In the genomic region with DNA sequence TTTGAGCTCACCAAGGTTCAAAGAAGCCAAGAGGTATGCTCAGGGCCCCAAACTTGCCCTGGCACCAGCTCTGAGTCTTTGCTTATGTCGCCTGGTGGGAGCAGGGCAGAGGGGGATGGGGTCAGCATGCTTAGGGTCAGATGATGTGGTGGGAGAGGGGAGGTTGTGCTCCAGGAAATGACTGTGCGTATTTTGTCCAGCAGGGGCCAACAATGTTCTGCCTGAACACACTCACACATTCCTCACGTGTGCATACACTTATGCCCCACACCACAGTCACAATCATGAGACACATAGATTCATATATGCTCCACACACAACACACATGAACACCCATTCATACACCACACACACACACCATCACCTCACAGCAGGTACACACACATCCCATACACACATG, we compare ENCODE assay signal across 23 cellular contexts. TPM values are rescaled to one million over a fixed set of nuclear protein-coding genes. Genes with fewer than 3 reads are reported as not detected.
DNase-seq lines count a peak whose midpoint lies in the region; ATAC-seq and TF ChIP-seq lines count a peak whose summit lies in the region.
"Had no signal": no experiment of that assay in that cellular context is flagged by ENCODE, and none has a peak within 500 bp of the region (broad histone marks: within the 10 kb centered on the region; RNA-seq: fewer than 3 reads in every experiment).

No MANE protein-coding gene starts in this region.

- ATAC-seq in natural killer cell treated with Interleukin-12 subunit alpha and Interleukin-12 subunit beta and Interleukin-15 and Interleukin-18, amount 100 ng/mL, for 72 hours: no peak
- no peak for ATAC-seq in natural killer cell
- ATAC-seq in HG03108 (IDR thresholded peaks at IDR 0.05; ENCODE audit: unreplicated experiment): no peak
- no peak for ATAC-seq in HG02870 (IDR thresholded peaks at IDR 0.05; ENCODE audit: unreplicated experiment)
- ATAC-seq in activated T-cell treated with anti-CD3 and anti-CD28 coated beads, Interleukin-2, amount 50 U/mL, for 4 hours: no peak
- ATAC-seq: left lobe of liver had no signal

- H3K9ac ChIP-seq in OCI-LY1 (ENCODE audit: low read length) (no peak overlapping the region), endodermal cell (ENCODE audit: extremely low read depth, low read length, poor library complexity, severe bottlenecking) (no peak overlapping the region)

- H3K27ac Mint-ChIP-seq in natural killer cell treated with Interleukin-12 subunit alpha and Interleukin-12 subunit beta and Interleukin-15 and Interleukin-18, amount 100 ng/mL, for 72 hours: no peak overlapping the region
- H3K27ac Mint-ChIP-seq in natural killer cell: no peak overlapping the region
- H3K27ac Mint-ChIP-seq in endodermal cell: no peak overlapping the region
- no peak overlapping the region for H3K27ac Mint-ChIP-seq in endothelial cell (ENCODE audit: unreplicated experiment)
- H3K27ac Mint-ChIP-seq: activated naive CD4-positive, alpha-beta T cell treated with anti-CD3 and anti-CD28 coated beads for 36 hours had no signal

- H3K9me2 ChIP-seq in OCI-LY1 (ENCODE audit: low read depth, low read length): no peaks in the 10 kb centered on the region

- H3K4me1 Mint-ChIP-seq in natural killer cell treated with Interleukin-12 subunit alpha and Interleukin-12 subunit beta and Interleukin-15 and Interleukin-18, amount 100 ng/mL, for 72 hours (ENCODE audit: low read depth in 2 of 2): no peaks in the 10 kb centered on the region
- H3K4me1 Mint-ChIP-seq in natural killer cell: no peaks in the 10 kb centered on the region
- H3K4me1 Mint-ChIP-seq in endodermal cell: peaks cover 2% of the 10 kb centered on the region
- peaks cover 7% of the 10 kb centered on the region for H3K4me1 Mint-ChIP-seq in endothelial cell (ENCODE audit: unreplicated experiment)
- H3K4me1 Mint-ChIP-seq in activated T-cell treated with anti-CD3 and anti-CD28 coated beads, Interleukin-2, amount 50 U/mL, for 4 hours (ENCODE audit: low read depth): peaks cover 1% of the 10 kb centered on the region

- H3K4me3 ChIP-seq in OCI-LY1 (ENCODE audit: low read depth, low read length, poor library complexity, severe bottlenecking): no peak overlapping the region
- no peak overlapping the region for H3K4me3 ChIP-seq in endodermal cell (ENCODE audit: low read length)
- H3K4me3 ChIP-seq: colonic mucosa, upper lobe of left lung had no signal

- no peak overlapping the region for H3K4me2 ChIP-seq in OCI-LY1 (ENCODE audit: low read length)

- no peaks in the 10 kb centered on the region for H3K79me2 ChIP-seq in OCI-LY1 (ENCODE audit: insufficient read depth, low read length)

- 82% methylated on average over 3 of the region's 3 CpGs; no CpG with 5 or more reads in 1 of the 2 experiments for WGBS in endodermal cell (ENCODE audit: insufficient coverage in 1 of 2, insufficient read length in 1 of 2), 2 experiments

- H3K27ac ChIP-seq in OCI-LY1 (ENCODE audit: low read depth, low read length, poor library complexity, severe bottlenecking): no peak overlapping the region
- H3K27ac ChIP-seq in endodermal cell (ENCODE audit: low read depth, low read length): no peak overlapping the region
- H3K27ac ChIP-seq: colonic mucosa, epithelial cell of prostate, neutrophil, upper lobe of left lung had no signal

- no peaks in the 10 kb centered on the region for H3K9me3 Mint-ChIP-seq in natural killer cell treated with Interleukin-12 subunit alpha and Interleukin-12 subunit beta and Interleukin-15 and Interleukin-18, amount 100 ng/mL, for 72 hours
- no peaks in the 10 kb centered on the region for H3K9me3 Mint-ChIP-seq in natural killer cell
- H3K9me3 Mint-ChIP-seq in endodermal cell: no peaks in the 10 kb centered on the region
- no peaks in the 10 kb centered on the region for H3K9me3 Mint-ChIP-seq in endothelial cell (ENCODE audit: unreplicated experiment)
- H3K9me3 Mint-ChIP-seq in activated T-cell treated with anti-CD3 and anti-CD28 coated beads, Interleukin-2, amount 50 U/mL, for 4 hours: no peaks in the 10 kb centered on the region
- H3K9me3 Mint-ChIP-seq: activated naive CD4-positive, alpha-beta T cell treated with anti-CD3 and anti-CD28 coated beads for 36 hours had no signal

- no peaks in the 10 kb centered on the region for H3K36me3 Mint-ChIP-seq in natural killer cell treated with Interleukin-12 subunit alpha and Interleukin-12 subunit beta and Interleukin-15 and Interleukin-18, amount 100 ng/mL, for 72 hours
- H3K36me3 Mint-ChIP-seq in natural killer cell (no peaks in the 10 kb centered on the region), endodermal cell (ENCODE audit: low read depth) (no peaks in the 10 kb centered on the region), endothelial cell (ENCODE audit: low read depth, unreplicated experiment) (peaks cover 6% of the 10 kb centered on the region)
- no peaks in the 10 kb centered on the region for H3K36me3 Mint-ChIP-seq in activated T-cell treated with anti-CD3 and anti-CD28 coated beads, Interleukin-2, amount 50 U/mL, for 4 hours (ENCODE audit: insufficient read depth)

- H3F3A ChIP-seq in OCI-LY1 (ENCODE audit: insufficient read depth, low read length): no peaks in the 10 kb centered on the region

- no peak overlapping the region for H3K4me3 Mint-ChIP-seq in natural killer cell treated with Interleukin-12 subunit alpha and Interleukin-12 subunit beta and Interleukin-15 and Interleukin-18, amount 100 ng/mL, for 72 hours
- H3K4me3 Mint-ChIP-seq in natural killer cell (no peak overlapping the region), endodermal cell (no peak overlapping the region), endothelial cell (ENCODE audit: unreplicated experiment) (no peak overlapping the region)
- no peak overlapping the region for H3K4me3 Mint-ChIP-seq in activated T-cell treated with anti-CD3 and anti-CD28 coated beads, Interleukin-2, amount 50 U/mL, for 4 hours
- H3K4me3 Mint-ChIP-seq: activated naive CD4-positive, alpha-beta T cell treated with anti-CD3 and anti-CD28 coated beads for 36 hours had no signal

- TF ChIP-seq CTCF in natural killer cell (IDR thresholded peaks at IDR 0.05): no peak
- TF ChIP-seq CTCF in OCI-LY1 (IDR thresholded peaks at IDR 0.05; ENCODE audit: low read length): peak; percentile 34; the same call in 1 of the 2 replicates
- no peak for TF ChIP-seq CTCF in endodermal cell (conservative IDR thresholded peaks at IDR 0.05)
- no peak for TF ChIP-seq CTCF in endothelial cell (IDR thresholded peaks at IDR 0.05; ENCODE audit: unreplicated experiment)

- H3K9me3 ChIP-seq in OCI-LY1 (ENCODE audit: low read length) (no peaks in the 10 kb centered on the region), endodermal cell (ENCODE audit: control insufficient read depth, low read length) (no peaks in the 10 kb centered on the region)
- H3K9me3 ChIP-seq: colonic mucosa, neutrophil, upper lobe of left lung had no signal

- H4K20me1 ChIP-seq in OCI-LY1 (ENCODE audit: insufficient read depth, low read length): no peaks in the 10 kb centered on the region

- H3K27me3 ChIP-seq in OCI-LY1 (ENCODE audit: insufficient read depth, low read length) (peaks cover 9% of the 10 kb centered on the region; the same call in 1 of the 2 replicates), endodermal cell (ENCODE audit: control insufficient read depth, insufficient read depth, low read length, poor library complexity, severe bottlenecking) (peaks cover 22% of the 10 kb centered on the region)

- DNase-seq in natural killer cell treated with Interleukin-12 subunit alpha and Interleukin-12 subunit beta and Interleukin-15 and Interleukin-18, amount 100 ng/mL, for 72 hours (ENCODE audit: low spot score): peak; percentile 20
- DNase-seq in natural killer cell: no peak
- DNase-seq in endodermal cell: peak; percentile 33
- no peak for DNase-seq in endothelial cell (ENCODE audit: low spot score)
- DNase-seq in activated T-cell treated with anti-CD3 and anti-CD28 coated beads, Interleukin-2, amount 50 U/mL, for 4 hours: no peak
- DNase-seq: activated CD4-positive, alpha-beta T cell treated with anti-CD3 and anti-CD28 coated beads, Interleukin-2, amount 50 U/mL, for 1 hour; activated naive CD4-positive, alpha-beta T cell treated with anti-CD3 and anti-CD28 coated beads for 36 hours; colonic mucosa; DMS79 treated with DMSO at 0.1 percent for 48 hours; foreskin melanocyte; NCI-H1417 treated with DMSO at 0.1 percent for 48 hours; NCI-H2171; NCI-H748 treated with DMSO at 0.1 percent for 48 hours; retina; T1000; upper lobe of left lung had no signal

- H3K36me3 ChIP-seq in OCI-LY1 (ENCODE audit: insufficient read depth, low read length): no peaks in the 10 kb centered on the region
- H3K36me3 ChIP-seq in endodermal cell (ENCODE audit: control insufficient read depth, insufficient read depth, low read length): no peaks in the 10 kb centered on the region
- H3K36me3 ChIP-seq: colonic mucosa, neutrophil, upper lobe of left lung had no signal

- H3K4me1 ChIP-seq in OCI-LY1 (ENCODE audit: insufficient read depth, low read length, severe bottlenecking) (no peaks in the 10 kb centered on the region), endodermal cell (ENCODE audit: control insufficient read depth, insufficient read depth, low read length) (no peaks in the 10 kb centered on the region)
- H3K4me1 ChIP-seq: colonic mucosa had no signal

- intact Hi-C loops in natural killer cell (cut with micrococcal nuclease): no loop called here

- peaks cover 12 to 18% of the 10 kb centered on the region in 2 donors for H3K27me3 Mint-ChIP-seq in natural killer cell treated with Interleukin-12 subunit alpha and Interleukin-12 subunit beta and Interleukin-15 and Interleukin-18, amount 100 ng/mL, for 72 hours
- H3K27me3 Mint-ChIP-seq in natural killer cell (ENCODE audit: low read depth in 2 of 2): peaks cover 16 to 33% of the 10 kb centered on the region in 2 donors
- peaks cover 22% of the 10 kb centered on the region for H3K27me3 Mint-ChIP-seq in endodermal cell (ENCODE audit: insufficient read depth)
- H3K27me3 Mint-ChIP-seq in endothelial cell (ENCODE audit: unreplicated experiment): peaks cover 14% of the 10 kb centered on the region
- peaks cover 26% of the 10 kb centered on the region for H3K27me3 Mint-ChIP-seq in activated T-cell treated with anti-CD3 and anti-CD28 coated beads, Interleukin-2, amount 50 U/mL, for 4 hours (ENCODE audit: low read depth)

- no peak overlapping the region for H2AFZ ChIP-seq in OCI-LY1 (ENCODE audit: low read length)

RNA-seq across cellular contexts. Expression of gene RAMP3, which starts 4.4 kb away (rescaled TPM):
- total RNA-seq in natural killer cell treated with Interleukin-12 subunit alpha and Interleukin-12 subunit beta and Interleukin-15 and Interleukin-18, amount 100 ng/mL, for 72 hours: not detected
- total RNA-seq in natural killer cell (not detected), endodermal cell (not detected), endothelial cell (ENCODE audit: unreplicated experiment) (0.62 TPM)
- not detected for polyA plus RNA-seq in endodermal cell (2013, experiment 1 of 2)
- polyA plus RNA-seq in endodermal cell (2013, experiment 2 of 2): not detected
- not detected for total RNA-seq in activated T-cell treated with anti-CD3 and anti-CD28 coated beads, Interleukin-2, amount 50 U/mL, for 4 hours
- total RNA-seq: activated naive CD4-positive, alpha-beta T cell treated with anti-CD3 and anti-CD28 coated beads for 36 hours; astrocyte had no signal

RNA-seq across cellular contexts. Expression of gene TBRG4, which starts 41.7 kb away (rescaled TPM):
- 100 to 1,000 TPM; 123 to 211 TPM for total RNA-seq in natural killer cell treated with Interleukin-12 subunit alpha and Interleukin-12 subunit beta and Interleukin-15 and Interleukin-18, amount 100 ng/mL, for 72 hours
- total RNA-seq in natural killer cell (10 to 100 TPM; 48.6 to 56.7 (median 55.9) TPM), endodermal cell (10 to 100 TPM; 66.7 to 95.9 TPM), endothelial cell (ENCODE audit: unreplicated experiment) (48.1 TPM)
- polyA plus RNA-seq in endodermal cell (2013, experiment 1 of 2): 52.1 TPM
- 54.2 TPM for polyA plus RNA-seq in endodermal cell (2013, experiment 2 of 2)
- 100 to 1,000 TPM; 206 to 236 (median 233) TPM for total RNA-seq in activated T-cell treated with anti-CD3 and anti-CD28 coated beads, Interleukin-2, amount 50 U/mL, for 4 hours

Comparison
In these comparisons a context has a peak if more than half of its experiments do, and no peak if none do; other contexts are left out.
1. DNase-seq: peak in natural killer cell treated with Interleukin-12 subunit alpha and Interleukin-12 subunit beta and Interleukin-15 and Interleukin-18, amount 100 ng/mL, for 72 hours (single experiment) and endodermal cell (single experiment); none in natural killer cell (single experiment), endothelial cell (single experiment) and activated T-cell treated with anti-CD3 and anti-CD28 coated beads, Interleukin-2, amount 50 U/mL, for 4 hours (single experiment).